ENCODE assay signal across 8 cellular contexts in genomic region chr19:58387338-58388174, GRCh38. TPM values are rescaled to one million over a fixed set of nuclear protein-coding genes. Genes with fewer than 3 reads are reported as not detected.
A peak's percentile ranks its signal among the peaks of the same experiment; 100 is the strongest.
DNase-seq lines count a peak whose midpoint lies in the region; ATAC-seq, FAIRE-seq and TF ChIP-seq lines count a peak whose summit lies in the region.

No MANE protein-coding gene starts in this region.

- peak overlapping the region; percentile 95 for H3K4me2 ChIP-seq in keratinocyte (ENCODE audit: control insufficient read depth, extremely low read depth, insufficient read depth, low read depth, low read length)

- peaks cover 29% of the 10 kb centered on the region for H3K4me1 ChIP-seq in keratinocyte (ENCODE audit: control insufficient read depth, extremely low read depth, insufficient read depth, low read length)
- H3K4me1 ChIP-seq in thymus (ENCODE audit: control insufficient read depth, insufficient read depth, low read length), result peaks cover 17% of the 10 kb centered on the region

- FAIRE-seq in keratinocyte (lab: Jason Lieb, UNC), result no peak

- peaks cover 50% of the 10 kb centered on the region for H3K36me3 Mint-ChIP-seq in stimulated activated naive CD8-positive, alpha-beta T cell treated with anti-CD3 and anti-CD28 coated beads, Interleukin-15, Interleukin-2, amounts not matched to agents 100 ng/mL and 50 ng/mL, for 24 hours (ENCODE audit: low read depth)
- peaks cover 71% of the 10 kb centered on the region for H3K36me3 Mint-ChIP-seq in activated T-helper 17 cell treated with anti-CD3 and anti-CD28 coated beads, Interleukin-2, amount 50 U/mL, for 72 hours (ENCODE audit: low read depth)

- H3K4me3 ChIP-seq in keratinocyte (ENCODE audit: control insufficient read depth in 2 of 3, extremely low read depth in 1 of 3, insufficient read depth in 2 of 3, low read depth in 1 of 3, low read length in 3 of 3) (peak overlapping the region; percentile 77 to 91 (median 89)), thymus (ENCODE audit: low read length) (peak overlapping the region; percentile 75)

- no peaks in the 10 kb centered on the region for H3K9me3 Mint-ChIP-seq in stimulated activated naive CD8-positive, alpha-beta T cell treated with anti-CD3 and anti-CD28 coated beads, Interleukin-15, Interleukin-2, amounts not matched to agents 100 ng/mL and 50 ng/mL, for 24 hours
- no peaks in the 10 kb centered on the region for H3K9me3 Mint-ChIP-seq in activated T-helper 17 cell treated with anti-CD3 and anti-CD28 coated beads, Interleukin-2, amount 50 U/mL, for 72 hours

- no peak overlapping the region for H2AFZ ChIP-seq in keratinocyte (ENCODE audit: control insufficient read depth, low read length)

- ATAC-seq in stimulated activated naive CD8-positive, alpha-beta T cell treated with anti-CD3 and anti-CD28 coated beads, Interleukin-15, Interleukin-2, amounts not matched to agents 100 U/mL and 50 U/mL, for 24 hours, result no peak
- ATAC-seq in activated T-helper 17 cell treated with anti-CD3 and anti-CD28 coated beads, Interleukin-2, amount 50 U/mL, for 72 hours (replicated peaks), result no peak
- ATAC-seq in GM18517 (IDR thresholded peaks at IDR 0.05; ENCODE audit: unreplicated experiment), result no peak

- peak overlapping the region; percentile 98 for H3K27ac ChIP-seq in keratinocyte (ENCODE audit: control insufficient read depth, insufficient read depth, low read length)
- peak overlapping the region; percentile 56 for H3K27ac ChIP-seq in thymus (ENCODE audit: low read depth)

- peaks cover 51% of the 10 kb centered on the region for H3K4me1 Mint-ChIP-seq in stimulated activated naive CD8-positive, alpha-beta T cell treated with anti-CD3 and anti-CD28 coated beads, Interleukin-15, Interleukin-2, amounts not matched to agents 100 ng/mL and 50 ng/mL, for 24 hours (ENCODE audit: low read depth)
- H3K4me1 Mint-ChIP-seq in activated T-helper 17 cell treated with anti-CD3 and anti-CD28 coated beads, Interleukin-2, amount 50 U/mL, for 72 hours, result peaks cover 16% of the 10 kb centered on the region

- peaks cover 9 to 26% of the 10 kb centered on the region in 2 experiments for H3K36me3 ChIP-seq in keratinocyte (ENCODE audit: control insufficient read depth in 2 of 2, extremely low read depth in 1 of 2, insufficient read depth in 2 of 2, low read length in 2 of 2)
- H3K36me3 ChIP-seq in thymus (ENCODE audit: control insufficient read depth, insufficient read depth), result peaks cover 7% of the 10 kb centered on the region

- peak overlapping the region; percentile 97 for H3K27ac Mint-ChIP-seq in stimulated activated naive CD8-positive, alpha-beta T cell treated with anti-CD3 and anti-CD28 coated beads, Interleukin-15, Interleukin-2, amounts not matched to agents 100 ng/mL and 50 ng/mL, for 24 hours
- H3K27ac Mint-ChIP-seq in activated T-helper 17 cell treated with anti-CD3 and anti-CD28 coated beads, Interleukin-2, amount 50 U/mL, for 72 hours, result peak overlapping the region; percentile 97

- H3K27me3 Mint-ChIP-seq in stimulated activated naive CD8-positive, alpha-beta T cell treated with anti-CD3 and anti-CD28 coated beads, Interleukin-15, Interleukin-2, amounts not matched to agents 100 ng/mL and 50 ng/mL, for 24 hours, result no peaks in the 10 kb centered on the region
- H3K27me3 Mint-ChIP-seq in activated T-helper 17 cell treated with anti-CD3 and anti-CD28 coated beads, Interleukin-2, amount 50 U/mL, for 72 hours, result no peaks in the 10 kb centered on the region

- dilution Hi-C loops in keratinocyte (cut with MboI; ENCODE audit: extremely low pct_ligation_motif_present, low sequenced_read_pairs), result no loop called here

- 10% methylated on average over 39 of the region's 39 CpGs for WGBS in thymus

- no peaks in the 10 kb centered on the region for H3K27me3 ChIP-seq in keratinocyte (ENCODE audit: control insufficient read depth, extremely low read depth, insufficient read depth, low read length)
- H3K27me3 ChIP-seq in thymus (ENCODE audit: control insufficient read depth, insufficient read depth), result no peaks in the 10 kb centered on the region

- H3K9me1 ChIP-seq in keratinocyte (ENCODE audit: control insufficient read depth, extremely low read depth, insufficient read depth, low read length), result no peaks in the 10 kb centered on the region

- H3K9ac ChIP-seq in keratinocyte (ENCODE audit: control insufficient read depth, extremely low read depth, insufficient read depth, low read length), result peak overlapping the region; percentile 99

- H3K9me3 ChIP-seq in keratinocyte (ENCODE audit: control insufficient read depth, low read depth, low read length), result no peaks in the 10 kb centered on the region
- H3K9me3 ChIP-seq in thymus (ENCODE audit: control insufficient read depth), result no peaks in the 10 kb centered on the region

- peaks cover 56% of the 10 kb centered on the region for H3K79me2 ChIP-seq in keratinocyte (ENCODE audit: control insufficient read depth, insufficient read depth, low read length)

- H4K20me1 ChIP-seq in keratinocyte (ENCODE audit: control insufficient read depth, extremely low read depth, insufficient read depth, low read length), result peaks cover 19% of the 10 kb centered on the region

- TF ChIP-seq CTCF in keratinocyte (optimal IDR thresholded peaks at IDR 0.05 in 1 of 3, IDR thresholded peaks at IDR 0.05 in 1 of 3, conservative IDR thresholded peaks at IDR 0.05 in 1 of 3; ENCODE audit: extremely low read depth in 1 of 3, insufficient read depth in 2 of 3, low read length in 3 of 3), result no peak

- no peak for DNase-seq in stimulated activated naive CD8-positive, alpha-beta T cell treated with anti-CD3 and anti-CD28 coated beads, Interleukin-15, Interleukin-2, amounts not matched to agents 100 U/mL and 50 U/mL, for 24 hours
- DNase-seq in keratinocyte (ENCODE audit: low read depth, low spot score) (no peak), NCI-H2107 (lab: John Stamatoyannopoulos, UW) (no peak)
- DNase-seq in NK-92 treated with Interleukin-12 subunit alpha and Interleukin-12 subunit beta, amount 100 ng/mL, for 24 hours (lab: John Stamatoyannopoulos, UW), result no peak

- H3K4me3 Mint-ChIP-seq in stimulated activated naive CD8-positive, alpha-beta T cell treated with anti-CD3 and anti-CD28 coated beads, Interleukin-15, Interleukin-2, amounts not matched to agents 100 ng/mL and 50 ng/mL, for 24 hours, result peak overlapping the region; percentile 97
- peak overlapping the region; percentile 94 for H3K4me3 Mint-ChIP-seq in activated T-helper 17 cell treated with anti-CD3 and anti-CD28 coated beads, Interleukin-2, amount 50 U/mL, for 72 hours

RNA-seq across cellular contexts. Expression of gene RPS5, which starts 0.5 kb away (rescaled TPM):
- total RNA-seq in activated T-helper 17 cell treated with anti-CD3 and anti-CD28 coated beads, Interleukin-2, amount 50 U/mL, for 72 hours, result 1,000 to 10,000 TPM; 1,376 to 1,435 TPM
- polyA plus RNA-seq in keratinocyte (1,865 to 3,107 TPM (median 2,056 TPM) in 3 replicates), thymus (942 TPM)
- 1,229 TPM for polyA plus RNA-seq in keratinocyte (2011; ENCODE audit: low read depth)
- 1,839 and 2,734 TPM in 2 replicates for polyA plus RNA-seq in keratinocyte (2011; cell fraction: cytosol; rRNA removed)
- 593 and 706 TPM in 2 replicates for polyA plus RNA-seq in keratinocyte (2011; cell fraction: nucleus; rRNA removed)
- polyA plus RNA-seq in keratinocyte (2012; ENCODE audit: low replicate concordance), result 1,608 and 1,832 TPM in 2 replicates
- 1,723 to 3,071 TPM (median 2,205 TPM) in 3 replicates for polyA minus RNA-seq in keratinocyte
- 1,152 TPM for polyA minus RNA-seq in keratinocyte (2011; cell fraction: cytosol; rRNA and poly(A)+ RNA removed)
- polyA minus RNA-seq in keratinocyte (2011; cell fraction: nucleus; rRNA and poly(A)+ RNA removed), result 275 and 289 TPM in 2 replicates

RNA-seq across cellular contexts. Expression of gene ZNF837, which starts 6.7 kb away (rescaled TPM):
- 1 to 10 TPM; 1.1 to 1.9 TPM for total RNA-seq in activated T-helper 17 cell treated with anti-CD3 and anti-CD28 coated beads, Interleukin-2, amount 50 U/mL, for 72 hours
- 0.29 to 1.0 TPM (median 0.39 TPM) in 3 replicates for polyA plus RNA-seq in keratinocyte
- polyA plus RNA-seq in keratinocyte (2011; ENCODE audit: low read depth), result 0.17 TPM
- polyA plus RNA-seq in keratinocyte (2011; cell fraction: cytosol; rRNA removed), result 0.33 and 1.3 TPM in 2 replicates
- polyA plus RNA-seq in keratinocyte (2011; cell fraction: nucleus; rRNA removed), result 0.43 and 1.1 TPM in 2 replicates
- polyA plus RNA-seq in keratinocyte (2012; ENCODE audit: low replicate concordance), result 0.73 and 0.99 TPM in 2 replicates
- 0.16 TPM in 2 of 3 replicates, not detected in the other for polyA minus RNA-seq in keratinocyte
- 2.3 TPM for polyA minus RNA-seq in keratinocyte (2011; cell fraction: cytosol; rRNA and poly(A)+ RNA removed)
- 0.62 and 0.74 TPM in 2 replicates for polyA minus RNA-seq in keratinocyte (2011; cell fraction: nucleus; rRNA and poly(A)+ RNA removed)
- 2.9 TPM for polyA plus RNA-seq in thymus

RNA-seq across cellular contexts. Expression of gene RNF225, which starts 7.9 kb away (rescaled TPM):
- under 1 TPM in 1 of 2 donors, not detected in 1; 0.64 TPM for total RNA-seq in activated T-helper 17 cell treated with anti-CD3 and anti-CD28 coated beads, Interleukin-2, amount 50 U/mL, for 72 hours
- polyA plus RNA-seq in keratinocyte (0.06 TPM in 1 of 3 replicates, not detected in the others), thymus (not detected)
- 0.27 TPM for polyA plus RNA-seq in keratinocyte (2011; ENCODE audit: low read depth)
- polyA plus RNA-seq in keratinocyte (2011; cell fraction: cytosol; rRNA removed), result 0.16 TPM in 1 of 2 replicates, not detected in the other
- 0.20 TPM in 1 of 2 replicates, not detected in the other for polyA plus RNA-seq in keratinocyte (2011; cell fraction: nucleus; rRNA removed)
- 1.6 TPM in 1 of 2 replicates, not detected in the other for polyA plus RNA-seq in keratinocyte (2012; ENCODE audit: low replicate concordance)
- polyA minus RNA-seq in keratinocyte, result 0.46 TPM in 1 of 3 replicates, not detected in the others
- polyA minus RNA-seq in keratinocyte (2011; cell fraction: cytosol; rRNA and poly(A)+ RNA removed), result 2.9 TPM
- 0.62 and 0.84 TPM in 2 replicates for polyA minus RNA-seq in keratinocyte (2011; cell fraction: nucleus; rRNA and poly(A)+ RNA removed)

RNA-seq across cellular contexts. Expression of gene ZNF584, which starts 20.9 kb away (rescaled TPM):
- total RNA-seq in activated T-helper 17 cell treated with anti-CD3 and anti-CD28 coated beads, Interleukin-2, amount 50 U/mL, for 72 hours, result 1 to 10 TPM; 9.0 to 9.8 TPM
- polyA plus RNA-seq in keratinocyte (12.2 to 15.5 TPM (median 12.9 TPM) in 3 replicates), thymus (5.2 TPM)
- polyA plus RNA-seq in keratinocyte (2011; ENCODE audit: low read depth), result 8.2 TPM
- polyA plus RNA-seq in keratinocyte (2011; cell fraction: cytosol; rRNA removed), result 11.7 and 12.9 TPM in 2 replicates
- 14.9 and 18.8 TPM in 2 replicates for polyA plus RNA-seq in keratinocyte (2011; cell fraction: nucleus; rRNA removed)
- 9.0 and 11.5 TPM in 2 replicates for polyA plus RNA-seq in keratinocyte (2012; ENCODE audit: low replicate concordance)
- 13.8 to 17.3 TPM (median 15.1 TPM) in 3 replicates for polyA minus RNA-seq in keratinocyte
- 15.0 TPM for polyA minus RNA-seq in keratinocyte (2011; cell fraction: cytosol; rRNA and poly(A)+ RNA removed)
- polyA minus RNA-seq in keratinocyte (2011; cell fraction: nucleus; rRNA and poly(A)+ RNA removed), result 11.8 and 15.0 TPM in 2 replicates

RNA-seq across cellular contexts. Expression of gene ZNF497, which starts 25.0 kb away (rescaled TPM):
- 1 to 10 TPM; 1.7 to 1.8 TPM for total RNA-seq in activated T-helper 17 cell treated with anti-CD3 and anti-CD28 coated beads, Interleukin-2, amount 50 U/mL, for 72 hours
- polyA plus RNA-seq in keratinocyte (0.29 to 0.72 TPM (median 0.32 TPM) in 3 replicates), thymus (1.3 TPM)
- not detected for polyA plus RNA-seq in keratinocyte (2011; ENCODE audit: low read depth)
- polyA plus RNA-seq in keratinocyte (2011; cell fraction: cytosol; rRNA removed), result 0.13 and 0.23 TPM in 2 replicates
- polyA plus RNA-seq in keratinocyte (2011; cell fraction: nucleus; rRNA removed), result 0.97 and 1.5 TPM in 2 replicates
- 0.44 and 0.68 TPM in 2 replicates for polyA plus RNA-seq in keratinocyte (2012; ENCODE audit: low replicate concordance)
- 0.29 to 0.69 TPM (median 0.30 TPM) in 3 replicates for polyA minus RNA-seq in keratinocyte
- not detected for polyA minus RNA-seq in keratinocyte (2011; cell fraction: cytosol; rRNA and poly(A)+ RNA removed)
- polyA minus RNA-seq in keratinocyte (2011; cell fraction: nucleus; rRNA and poly(A)+ RNA removed), result 0.84 and 0.93 TPM in 2 replicates
